In the genomic region with DNA sequence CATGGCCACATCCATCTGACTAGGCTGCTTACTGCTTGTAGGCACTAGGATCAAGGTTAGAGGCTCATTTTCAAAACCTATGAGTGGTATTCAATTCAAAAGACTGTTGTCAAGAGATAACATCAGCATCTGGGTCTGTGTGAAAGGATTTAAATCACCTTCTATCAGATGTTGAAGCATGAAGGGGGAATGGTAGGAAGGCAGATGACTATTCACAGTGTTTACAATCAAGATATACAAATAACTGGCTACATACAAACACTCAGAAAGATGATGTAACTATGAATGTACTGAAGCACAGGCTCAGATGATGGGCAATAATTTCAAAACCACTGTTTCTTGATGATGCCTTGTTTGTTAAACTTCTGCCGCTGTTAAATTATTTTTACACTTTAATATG, we compare ENCODE assay signal across 1 cellular context.
TF ChIP-seq lines count a peak whose summit lies in the region.

No MANE protein-coding gene starts in this region.

TF ChIP-seq in A549, 52 proteins besides CTCF, POLR2A, EP300 and RAD21 (continued from another document):
- no peak for TF ChIP-seq SREBF2 (IDR thresholded peaks at IDR 0.05)
- no peak for TF ChIP-seq ZSCAN20 (CRISPR knock-in tag; IDR thresholded peaks at IDR 0.05)
- no peak for TF ChIP-seq RARB (CRISPR knock-in tag; IDR thresholded peaks at IDR 0.05)
- TF ChIP-seq MAZ (IDR thresholded peaks at IDR 0.05; ENCODE audit: borderline replicate concordance, low read depth, low read length): no peak
